ENCODE assay signal across 1 cellular context in genomic region chr22:29388759-29389090, GRCh38.
TF ChIP-seq lines count a peak whose summit lies in the region.

No MANE protein-coding gene starts in this region.

TF ChIP-seq in HepG2, 621 proteins besides CTCF, POLR2A, EP300 and RAD21 (continued from another document):
- TF ChIP-seq, protein P1, sequence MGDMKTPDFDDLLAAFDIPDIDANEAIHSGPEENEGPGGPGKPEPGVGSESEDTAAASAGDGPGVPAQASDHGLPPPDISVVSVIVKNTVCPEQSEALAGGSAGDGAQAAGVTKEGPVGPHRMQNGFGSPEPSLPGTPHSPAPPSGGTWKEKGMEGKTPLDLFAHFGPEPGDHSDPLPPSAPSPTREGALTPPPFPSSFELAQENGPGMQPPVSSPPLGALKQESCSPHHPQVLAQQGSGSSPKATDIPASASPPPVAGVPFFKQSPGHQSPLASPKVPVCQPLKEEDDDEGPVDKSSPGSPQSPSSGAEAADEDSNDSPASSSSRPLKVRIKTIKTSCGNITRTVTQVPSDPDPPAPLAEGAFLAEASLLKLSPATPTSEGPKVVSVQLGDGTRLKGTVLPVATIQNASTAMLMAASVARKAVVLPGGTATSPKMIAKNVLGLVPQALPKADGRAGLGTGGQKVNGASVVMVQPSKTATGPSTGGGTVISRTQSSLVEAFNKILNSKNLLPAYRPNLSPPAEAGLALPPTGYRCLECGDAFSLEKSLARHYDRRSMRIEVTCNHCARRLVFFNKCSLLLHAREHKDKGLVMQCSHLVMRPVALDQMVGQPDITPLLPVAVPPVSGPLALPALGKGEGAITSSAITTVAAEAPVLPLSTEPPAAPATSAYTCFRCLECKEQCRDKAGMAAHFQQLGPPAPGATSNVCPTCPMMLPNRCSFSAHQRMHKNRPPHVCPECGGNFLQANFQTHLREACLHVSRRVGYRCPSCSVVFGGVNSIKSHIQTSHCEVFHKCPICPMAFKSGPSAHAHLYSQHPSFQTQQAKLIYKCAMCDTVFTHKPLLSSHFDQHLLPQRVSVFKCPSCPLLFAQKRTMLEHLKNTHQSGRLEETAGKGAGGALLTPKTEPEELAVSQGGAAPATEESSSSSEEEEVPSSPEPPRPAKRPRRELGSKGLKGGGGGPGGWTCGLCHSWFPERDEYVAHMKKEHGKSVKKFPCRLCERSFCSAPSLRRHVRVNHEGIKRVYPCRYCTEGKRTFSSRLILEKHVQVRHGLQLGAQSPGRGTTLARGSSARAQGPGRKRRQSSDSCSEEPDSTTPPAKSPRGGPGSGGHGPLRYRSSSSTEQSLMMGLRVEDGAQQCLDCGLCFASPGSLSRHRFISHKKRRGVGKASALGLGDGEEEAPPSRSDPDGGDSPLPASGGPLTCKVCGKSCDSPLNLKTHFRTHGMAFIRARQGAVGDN (CRISPR knock-in tag; IDR thresholded peaks at IDR 0.05): peak; percentile 33; the same call in 1 of the 2 replicates
- TF ChIP-seq, protein P2, sequence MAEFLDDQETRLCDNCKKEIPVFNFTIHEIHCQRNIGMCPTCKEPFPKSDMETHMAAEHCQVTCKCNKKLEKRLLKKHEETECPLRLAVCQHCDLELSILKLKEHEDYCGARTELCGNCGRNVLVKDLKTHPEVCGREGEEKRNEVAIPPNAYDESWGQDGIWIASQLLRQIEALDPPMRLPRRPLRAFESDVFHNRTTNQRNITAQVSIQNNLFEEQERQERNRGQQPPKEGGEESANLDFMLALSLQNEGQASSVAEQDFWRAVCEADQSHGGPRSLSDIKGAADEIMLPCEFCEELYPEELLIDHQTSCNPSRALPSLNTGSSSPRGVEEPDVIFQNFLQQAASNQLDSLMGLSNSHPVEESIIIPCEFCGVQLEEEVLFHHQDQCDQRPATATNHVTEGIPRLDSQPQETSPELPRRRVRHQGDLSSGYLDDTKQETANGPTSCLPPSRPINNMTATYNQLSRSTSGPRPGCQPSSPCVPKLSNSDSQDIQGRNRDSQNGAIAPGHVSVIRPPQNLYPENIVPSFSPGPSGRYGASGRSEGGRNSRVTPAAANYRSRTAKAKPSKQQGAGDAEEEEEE (CRISPR knock-in tag; IDR thresholded peaks at IDR 0.05; ENCODE audit: borderline replicate concordance): no peak
- TF ChIP-seq, protein P3, sequence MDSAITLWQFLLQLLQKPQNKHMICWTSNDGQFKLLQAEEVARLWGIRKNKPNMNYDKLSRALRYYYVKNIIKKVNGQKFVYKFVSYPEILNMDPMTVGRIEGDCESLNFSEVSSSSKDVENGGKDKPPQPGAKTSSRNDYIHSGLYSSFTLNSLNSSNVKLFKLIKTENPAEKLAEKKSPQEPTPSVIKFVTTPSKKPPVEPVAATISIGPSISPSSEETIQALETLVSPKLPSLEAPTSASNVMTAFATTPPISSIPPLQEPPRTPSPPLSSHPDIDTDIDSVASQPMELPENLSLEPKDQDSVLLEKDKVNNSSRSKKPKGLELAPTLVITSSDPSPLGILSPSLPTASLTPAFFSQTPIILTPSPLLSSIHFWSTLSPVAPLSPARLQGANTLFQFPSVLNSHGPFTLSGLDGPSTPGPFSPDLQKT (CRISPR knock-in tag; IDR thresholded peaks at IDR 0.05; ENCODE audit: borderline replicate concordance): no peak
- TF ChIP-seq NR2F1 (CRISPR knock-in tag; IDR thresholded peaks at IDR 0.05): peak in 1 of 2 experiments; percentile 1; a peak in 1 of 4 replicates
- peak; percentile 22; the same call in 1 of the 2 replicates for TF ChIP-seq SNAI1 (CRISPR knock-in tag; IDR thresholded peaks at IDR 0.05; ENCODE audit: borderline replicate concordance)
- TF ChIP-seq ZBTB1 (CRISPR knock-in tag; IDR thresholded peaks at IDR 0.05; ENCODE audit: borderline replicate concordance): no peak
- TF ChIP-seq, protein P4, sequence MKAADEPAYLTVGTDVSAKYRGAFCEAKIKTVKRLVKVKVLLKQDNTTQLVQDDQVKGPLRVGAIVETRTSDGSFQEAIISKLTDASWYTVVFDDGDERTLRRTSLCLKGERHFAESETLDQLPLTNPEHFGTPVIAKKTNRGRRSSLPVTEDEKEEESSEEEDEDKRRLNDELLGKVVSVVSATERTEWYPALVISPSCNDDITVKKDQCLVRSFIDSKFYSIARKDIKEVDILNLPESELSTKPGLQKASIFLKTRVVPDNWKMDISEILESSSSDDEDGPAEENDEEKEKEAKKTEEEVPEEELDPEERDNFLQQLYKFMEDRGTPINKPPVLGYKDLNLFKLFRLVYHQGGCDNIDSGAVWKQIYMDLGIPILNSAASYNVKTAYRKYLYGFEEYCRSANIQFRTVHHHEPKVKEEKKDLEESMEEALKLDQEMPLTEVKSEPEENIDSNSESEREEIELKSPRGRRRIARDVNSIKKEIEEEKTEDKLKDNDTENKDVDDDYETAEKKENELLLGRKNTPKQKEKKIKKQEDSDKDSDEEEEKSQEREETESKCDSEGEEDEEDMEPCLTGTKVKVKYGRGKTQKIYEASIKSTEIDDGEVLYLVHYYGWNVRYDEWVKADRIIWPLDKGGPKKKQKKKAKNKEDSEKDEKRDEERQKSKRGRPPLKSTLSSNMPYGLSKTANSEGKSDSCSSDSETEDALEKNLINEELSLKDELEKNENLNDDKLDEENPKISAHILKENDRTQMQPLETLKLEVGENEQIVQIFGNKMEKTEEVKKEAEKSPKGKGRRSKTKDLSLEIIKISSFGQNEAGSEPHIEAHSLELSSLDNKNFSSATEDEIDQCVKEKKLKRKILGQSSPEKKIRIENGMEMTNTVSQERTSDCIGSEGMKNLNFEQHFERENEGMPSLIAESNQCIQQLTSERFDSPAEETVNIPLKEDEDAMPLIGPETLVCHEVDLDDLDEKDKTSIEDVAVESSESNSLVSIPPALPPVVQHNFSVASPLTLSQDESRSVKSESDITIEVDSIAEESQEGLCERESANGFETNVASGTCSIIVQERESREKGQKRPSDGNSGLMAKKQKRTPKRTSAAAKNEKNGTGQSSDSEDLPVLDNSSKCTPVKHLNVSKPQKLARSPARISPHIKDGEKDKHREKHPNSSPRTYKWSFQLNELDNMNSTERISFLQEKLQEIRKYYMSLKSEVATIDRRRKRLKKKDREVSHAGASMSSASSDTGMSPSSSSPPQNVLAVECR (CRISPR knock-in tag; IDR thresholded peaks at IDR 0.05; ENCODE audit: borderline replicate concordance): no peak; the same call in 1 of the 2 replicates
TF ChIP-seq in HepG2: peak in this region for 23.
